10 cellular contexts compared by ENCODE assay signal in genomic region chr1:43550598-43551246, GRCh38. TPM values are rescaled to one million over a fixed set of nuclear protein-coding genes. Genes with fewer than 3 reads are reported as not detected.
DNase-seq lines count a peak whose midpoint lies in the region; ATAC-seq and TF ChIP-seq lines count a peak whose summit lies in the region.
"Had no signal": no experiment of that assay in that cellular context is flagged by ENCODE, and none has a peak within 500 bp of the region (broad histone marks: within the 10 kb centered on the region; RNA-seq: fewer than 3 reads in every experiment).

No MANE protein-coding gene starts in this region.

- peak overlapping the region; percentile 91 to 94 for H3K27ac ChIP-seq in breast epithelium
- peak overlapping the region in 1 of 2 donors; percentile 38 for H3K27ac ChIP-seq in tibial artery

- peaks cover 60% of the 10 kb centered on the region for H3K27me3 Mint-ChIP-seq in activated naive CD4-positive, alpha-beta T cell treated with anti-CD3 and anti-CD28 coated beads, Interleukin-2, amount 10 ng/mL, durations not matched to agents 7 days and 5 days
- H3K27me3 Mint-ChIP-seq in activated naive CD4-positive, alpha-beta T cell treated with anti-CD3 and anti-CD28 coated beads for 36 hours (ENCODE audit: low read depth), result peaks cover 9% of the 10 kb centered on the region
- H3K27me3 Mint-ChIP-seq in memory B cell, result peaks cover 25% of the 10 kb centered on the region

- no peak for TF ChIP-seq POLR2A in breast epithelium (IDR thresholded peaks at IDR 0.05)

- H3K4me3 ChIP-seq in breast epithelium (peak overlapping the region in 2 of 3 donors; percentile 38 to 56), tibial artery (peak overlapping the region; percentile 17 to 33)

- H3K27ac Mint-ChIP-seq in activated naive CD4-positive, alpha-beta T cell treated with anti-CD3 and anti-CD28 coated beads, Interleukin-2, amount 10 ng/mL, durations not matched to agents 7 days and 5 days, result no peak overlapping the region
- H3K27ac Mint-ChIP-seq in activated naive CD4-positive, alpha-beta T cell treated with anti-CD3 and anti-CD28 coated beads for 36 hours, result no peak overlapping the region
- H3K27ac Mint-ChIP-seq in memory B cell, result peak overlapping the region; percentile 60

- TF ChIP-seq CTCF in breast epithelium (IDR thresholded peaks at IDR 0.05), result no peak
- TF ChIP-seq CTCF in tibial artery (IDR thresholded peaks at IDR 0.05), result no peak

- CTCF ChIA-PET in activated naive CD4-positive, alpha-beta T cell treated with anti-CD3 and anti-CD28 coated beads, Interleukin-2, amount 10 ng/mL, durations not matched to agents 7 days and 5 days (lab: Charles Lee), result no interaction called here
- CTCF ChIA-PET in activated naive CD4-positive, alpha-beta T cell treated with anti-CD3 and anti-CD28 coated beads for 36 hours (lab: Charles Lee), result no interaction called here

- no peak for DNase-seq in activated naive CD4-positive, alpha-beta T cell treated with anti-CD3 and anti-CD28 coated beads, Interleukin-2, amount 10 ng/mL, durations not matched to agents 7 days and 5 days
- DNase-seq in activated naive CD4-positive, alpha-beta T cell treated with anti-CD3 and anti-CD28 coated beads for 36 hours, result no peak
- DNase-seq in breast epithelium (ENCODE audit: low spot score in 2 of 2) (no peak), memory B cell (ENCODE audit: low spot score in 2 of 2) (no peak), tibial artery (no peak), islet precursor cell (no peak)
- DNase-seq: head of caudate nucleus, SK-N-SH had no signal

- intact Hi-C loops in activated naive CD4-positive, alpha-beta T cell treated with anti-CD3 and anti-CD28 coated beads for 36 hours (cut with micrococcal nuclease), result no loop called here
- intact Hi-C loops in breast epithelium (cut with DNase I; ENCODE audit: low total_unique reads) (no loop called here), tibial artery (cut with DNase I; ENCODE audit: low total_unique reads) (no loop called here)

- no peaks in the 10 kb centered on the region for H3K36me3 Mint-ChIP-seq in activated naive CD4-positive, alpha-beta T cell treated with anti-CD3 and anti-CD28 coated beads, Interleukin-2, amount 10 ng/mL, durations not matched to agents 7 days and 5 days
- no peaks in the 10 kb centered on the region for H3K36me3 Mint-ChIP-seq in activated naive CD4-positive, alpha-beta T cell treated with anti-CD3 and anti-CD28 coated beads for 36 hours (ENCODE audit: low read depth)
- H3K36me3 Mint-ChIP-seq in memory B cell, result no peaks in the 10 kb centered on the region

- peaks cover 4% of the 10 kb centered on the region for H3K4me1 Mint-ChIP-seq in activated naive CD4-positive, alpha-beta T cell treated with anti-CD3 and anti-CD28 coated beads, Interleukin-2, amount 10 ng/mL, durations not matched to agents 7 days and 5 days
- no peaks in the 10 kb centered on the region for H3K4me1 Mint-ChIP-seq in activated naive CD4-positive, alpha-beta T cell treated with anti-CD3 and anti-CD28 coated beads for 36 hours (ENCODE audit: low read depth)
- H3K4me1 Mint-ChIP-seq in memory B cell, result peaks cover 7% of the 10 kb centered on the region

- ATAC-seq in memory B cell (ENCODE audit: low read depth) (no peak), HG03280 (IDR thresholded peaks at IDR 0.05; ENCODE audit: unreplicated experiment) (no peak), GM21723 (IDR thresholded peaks at IDR 0.05; ENCODE audit: unreplicated experiment) (no peak)

- H3K9me3 Mint-ChIP-seq in activated naive CD4-positive, alpha-beta T cell treated with anti-CD3 and anti-CD28 coated beads, Interleukin-2, amount 10 ng/mL, durations not matched to agents 7 days and 5 days, result no peaks in the 10 kb centered on the region
- H3K9me3 Mint-ChIP-seq in activated naive CD4-positive, alpha-beta T cell treated with anti-CD3 and anti-CD28 coated beads for 36 hours, result no peaks in the 10 kb centered on the region
- peaks cover 2% of the 10 kb centered on the region for H3K9me3 Mint-ChIP-seq in memory B cell

- peaks cover 11 to 52% of the 10 kb centered on the region in 2 donors for H3K4me1 ChIP-seq in breast epithelium
- peaks cover 0 to 74% (median 17%) of the 10 kb centered on the region in 4 donors for H3K4me1 ChIP-seq in tibial artery

- peak overlapping the region; percentile 23 for H3K4me3 Mint-ChIP-seq in activated naive CD4-positive, alpha-beta T cell treated with anti-CD3 and anti-CD28 coated beads, Interleukin-2, amount 10 ng/mL, durations not matched to agents 7 days and 5 days
- no peak overlapping the region for H3K4me3 Mint-ChIP-seq in activated naive CD4-positive, alpha-beta T cell treated with anti-CD3 and anti-CD28 coated beads for 36 hours
- peak overlapping the region; percentile 74 for H3K4me3 Mint-ChIP-seq in memory B cell

- H3K27me3 ChIP-seq in breast epithelium, result no peaks in the 10 kb centered on the region
- no peaks in the 10 kb centered on the region for H3K27me3 ChIP-seq in tibial artery

- H3K36me3 ChIP-seq in breast epithelium (no peaks in the 10 kb centered on the region), tibial artery (peaks cover 0 to 17% (median 13%) of the 10 kb centered on the region in 3 donors)

- H3K9me3 ChIP-seq in breast epithelium, result no peaks in the 10 kb centered on the region
- no peaks in the 10 kb centered on the region for H3K9me3 ChIP-seq in tibial artery
- H3K9me3 ChIP-seq: SK-N-SH had no signal

RNA-seq across cellular contexts. Expression of gene PTPRF, which starts 20.0 kb away (rescaled TPM):
- 1 to 10 TPM; 1.0 to 2.3 TPM for total RNA-seq in activated naive CD4-positive, alpha-beta T cell treated with anti-CD3 and anti-CD28 coated beads for 36 hours
- 100 to 1,000 TPM; 109 to 149 (median 116) TPM for total RNA-seq in breast epithelium

Comparison
In these comparisons a context has a peak if more than half of its experiments do, and no peak if none do; other contexts are left out.
1. RNA of gene PTPRF, which starts 20.0 kb away (total RNA-seq): 109 to 149 TPM in breast epithelium; 1.0 to 2.3 TPM in activated naive CD4-positive, alpha-beta T cell treated with anti-CD3 and anti-CD28 coated beads for 36 hours; every median in the first group is over 10 times any median in the second.